In genomic region chr3:126886217-126886616, GRCh38 we compare ENCODE assay signal across 16 cellular contexts.
DNase-seq lines count a peak whose midpoint lies in the region; ATAC-seq, FAIRE-seq and TF ChIP-seq lines count a peak whose summit lies in the region.
"Had no signal": no experiment of that assay in that cellular context is flagged by ENCODE, and none has a peak within 500 bp of the region (broad histone marks: within the 10 kb centered on the region; RNA-seq: fewer than 3 reads in every experiment).

No MANE protein-coding gene starts in this region.

- FAIRE-seq in bronchial epithelial cell (lab: Jason Lieb, UNC), result no peak
- FAIRE-seq: colon, GM12891 had no signal

- no peak for ATAC-seq in GM21367 (IDR thresholded peaks at IDR 0.05; ENCODE audit: unreplicated experiment)
- ATAC-seq: activated naive CD4-positive, alpha-beta T cell treated with anti-CD3 and anti-CD28 coated beads, Interleukin-2, amount 50 U/mL, for 72 hours; left ventricle myocardium superior; mucosa of descending colon had no signal

- no peaks in the 10 kb centered on the region for H3K36me3 ChIP-seq in bronchial epithelial cell (ENCODE audit: control insufficient read depth, insufficient read depth, low read length)
- H3K36me3 ChIP-seq: suprapubic skin had no signal

- DNase-seq in LHCN-M2 (ENCODE audit: low read depth) (peak; percentile 71), bronchial epithelial cell (ENCODE audit: low read depth) (peak; percentile 12), medulla oblongata (ENCODE audit: extremely low spot score) (peak; percentile 22), NCI-H2081 (lab: John Stamatoyannopoulos, UW) (no peak), retina (no peak)
- no peak for DNase-seq in effector CD4-positive, alpha-beta T cell
- DNase-seq: activated CD4-positive, alpha-beta T cell treated with anti-CD3 and anti-CD28 coated beads, Interleukin-2, amount 10 ng/mL, durations not matched to agents 7 days and 5 days; left ventricle myocardium superior; mucosa of descending colon; NCI-H187 treated with DMSO at 0.1 percent for 48 hours; SIG-M5 had no signal

- no peaks in the 10 kb centered on the region for H3K27me3 ChIP-seq in bronchial epithelial cell (ENCODE audit: control insufficient read depth, insufficient read depth, low read length)
- H3K27me3 ChIP-seq: suprapubic skin had no signal

- no peak for TF ChIP-seq CTCF in bronchial epithelial cell (IDR thresholded peaks at IDR 0.05; ENCODE audit: insufficient read depth, low read length, severe bottlenecking)

- no peak overlapping the region for H3K4me3 ChIP-seq in bronchial epithelial cell (ENCODE audit: low read depth, low read length)
- H3K4me3 ChIP-seq: mucosa of descending colon, suprapubic skin had no signal

Comparison
In these comparisons a context has a peak if more than half of its experiments do, and no peak if none do; other contexts are left out.
1. DNase-seq: peak in LHCN-M2 (single experiment), bronchial epithelial cell (single experiment) and medulla oblongata (single experiment); none in NCI-H2081 (0 of 2), retina (single experiment) and effector CD4-positive, alpha-beta T cell (single experiment).